ENCODE assay signal across 27 cellular contexts in genomic region chr2:121123268-121123667, GRCh38.
"Had no signal": no experiment of that assay in that cellular context is flagged by ENCODE, and none has a peak within 500 bp of the region (broad histone marks: within the 10 kb centered on the region; RNA-seq: fewer than 3 reads in every experiment).

No MANE protein-coding gene starts in this region.

- FAIRE-seq: colon, endometrium, endothelial cell of umbilical vein, frontal cortex had no signal

- H3K4me3 ChIP-seq: colonic mucosa, coronary artery, dorsolateral prefrontal cortex, esophagus muscularis mucosa, esophagus squamous epithelium, gastrocnemius medialis, gastroesophageal sphincter, heart left ventricle, heart right ventricle had no signal

- H3K9me3 ChIP-seq: colonic mucosa, esophagus muscularis mucosa, esophagus squamous epithelium, gastrocnemius medialis, gastroesophageal sphincter, heart left ventricle, heart right ventricle had no signal

- ATAC-seq: effector memory CD8-positive, alpha-beta T cell; esophagus mucosa; gastrocnemius medialis; gastroesophageal sphincter; heart left ventricle had no signal

- H3K27ac ChIP-seq: colonic mucosa, coronary artery, dorsolateral prefrontal cortex, epithelial cell of prostate, esophagus muscularis mucosa, esophagus squamous epithelium, foreskin keratinocyte, gastrocnemius medialis, gastroesophageal sphincter, heart left ventricle, heart right ventricle had no signal

- DNase-seq: colonic mucosa; cortex of kidney; dorsolateral prefrontal cortex; effector CD4-positive, alpha-beta T cell; effector CD8-positive, alpha-beta T cell; effector memory CD4-positive, alpha-beta T cell; effector memory CD8-positive, alpha-beta T cell; endodermal cell; erythroblast; esophagus squamous epithelium; foreskin fibroblast; foreskin keratinocyte; foreskin melanocyte; gastrocnemius medialis; glutamatergic neuron; head of caudate nucleus; heart left ventricle; heart right ventricle had no signal

- H3K36me3 ChIP-seq: colonic mucosa, esophagus muscularis mucosa, esophagus squamous epithelium, gastrocnemius medialis, gastroesophageal sphincter, heart left ventricle, heart right ventricle had no signal

- H3K4me1 ChIP-seq: colonic mucosa, esophagus muscularis mucosa, foreskin keratinocyte, gastrocnemius medialis, gastroesophageal sphincter, heart left ventricle, heart right ventricle had no signal
